In genomic region chr10:26367771-26368170, GRCh38 we compare ENCODE assay signal across 8 cellular contexts.
A peak's percentile ranks its signal among the peaks of the same experiment; 100 is the strongest.
DNase-seq lines count a peak whose midpoint lies in the region; ATAC-seq and TF ChIP-seq lines count a peak whose summit lies in the region.

No MANE protein-coding gene starts in this region.

- no peak overlapping the region for H3K27ac Mint-ChIP-seq in CD4-positive, CD25-positive, alpha-beta regulatory T cell
- H3K27ac Mint-ChIP-seq in activated CD4-positive, alpha-beta memory T cell treated with anti-CD3 and anti-CD28 coated beads, Interleukin-2, amount 10 ng/mL, durations not matched to agents 7 days and 5 days: no peak overlapping the region

- H3K27me3 ChIP-seq in CD4-positive, CD25-positive, alpha-beta regulatory T cell (ENCODE audit: control insufficient read depth, insufficient read depth, low read length): peaks cover 2% of the 10 kb centered on the region
- no peaks in the 10 kb centered on the region for H3K27me3 ChIP-seq in kidney epithelial cell (ENCODE audit: control insufficient read depth, insufficient read depth, low read length)
- H3K27me3 ChIP-seq in osteoblast (ENCODE audit: insufficient read depth, low read length): no peaks in the 10 kb centered on the region

- peaks cover 0 to 11% (median 3%) of the 10 kb centered on the region in 7 donors for H3K9me3 Mint-ChIP-seq in CD4-positive, CD25-positive, alpha-beta regulatory T cell
- no peaks in the 10 kb centered on the region for H3K9me3 Mint-ChIP-seq in activated CD4-positive, alpha-beta memory T cell treated with anti-CD3 and anti-CD28 coated beads, Interleukin-2, amount 10 ng/mL, durations not matched to agents 7 days and 5 days

- ATAC-seq in CD4-positive, CD25-positive, alpha-beta regulatory T cell (ENCODE audit: low read depth in 2 of 2): no peak
- ATAC-seq in GM21390 (IDR thresholded peaks at IDR 0.05; ENCODE audit: unreplicated experiment): no peak

- TF ChIP-seq CTCF in kidney epithelial cell (IDR thresholded peaks at IDR 0.05; ENCODE audit: insufficient read depth, low read length, poor library complexity, severe bottlenecking) (no peak), osteoblast (IDR thresholded peaks at IDR 0.05; ENCODE audit: extremely low read depth, low read depth, low read length) (no peak)

- DNase-seq in CD4-positive, CD25-positive, alpha-beta regulatory T cell: peak in 2 of 3 donors; percentile 11 to 25
- DNase-seq in HT1080 (ENCODE audit: low read depth) (peak; percentile 54), kidney epithelial cell (ENCODE audit: low read depth) (peak; percentile 31), foreskin melanocyte (no peak), osteoblast (ENCODE audit: insufficient read length, low spot score, missing footprints) (no peak), NCI-H524 (lab: John Stamatoyannopoulos, UW) (no peak)
- peak; percentile 31 for DNase-seq in activated CD4-positive, alpha-beta memory T cell treated with anti-CD3 and anti-CD28 coated beads, Interleukin-2, amount 10 ng/mL, durations not matched to agents 7 days and 5 days

- H3K4me2 ChIP-seq in osteoblast (ENCODE audit: insufficient read depth, low read length): no peak overlapping the region

- H3K4me3 ChIP-seq in CD4-positive, CD25-positive, alpha-beta regulatory T cell (ENCODE audit: low read depth, low read length): no peak overlapping the region
- H3K4me3 ChIP-seq in kidney epithelial cell (ENCODE audit: low read depth, low read length): no peak overlapping the region
- H3K4me3 ChIP-seq in osteoblast (ENCODE audit: insufficient read depth, low read length): no peak overlapping the region

- POLR2A ChIA-PET in activated CD4-positive, alpha-beta memory T cell treated with anti-CD3 and anti-CD28 coated beads, Interleukin-2, amount 10 ng/mL, durations not matched to agents 7 days and 5 days (lab: Charles Lee): no interaction called here

- H3K4me1 ChIP-seq in CD4-positive, CD25-positive, alpha-beta regulatory T cell (ENCODE audit: control insufficient read depth, insufficient read depth, low read length, poor library complexity, severe bottlenecking): no peaks in the 10 kb centered on the region
- no peaks in the 10 kb centered on the region for H3K4me1 ChIP-seq in osteoblast (ENCODE audit: insufficient read depth, low read length)

- no peak overlapping the region for H3K4me3 Mint-ChIP-seq in CD4-positive, CD25-positive, alpha-beta regulatory T cell
- no peak overlapping the region for H3K4me3 Mint-ChIP-seq in activated CD4-positive, alpha-beta memory T cell treated with anti-CD3 and anti-CD28 coated beads, Interleukin-2, amount 10 ng/mL, durations not matched to agents 7 days and 5 days

- H3K4me1 Mint-ChIP-seq in CD4-positive, CD25-positive, alpha-beta regulatory T cell: no peaks in the 10 kb centered on the region
- no peaks in the 10 kb centered on the region for H3K4me1 Mint-ChIP-seq in activated CD4-positive, alpha-beta memory T cell treated with anti-CD3 and anti-CD28 coated beads, Interleukin-2, amount 10 ng/mL, durations not matched to agents 7 days and 5 days

- no peaks in the 10 kb centered on the region for H3K36me3 Mint-ChIP-seq in CD4-positive, CD25-positive, alpha-beta regulatory T cell
- H3K36me3 Mint-ChIP-seq in activated CD4-positive, alpha-beta memory T cell treated with anti-CD3 and anti-CD28 coated beads, Interleukin-2, amount 10 ng/mL, durations not matched to agents 7 days and 5 days (ENCODE audit: low read depth): no peaks in the 10 kb centered on the region

- no peaks in the 10 kb centered on the region for H3K79me2 ChIP-seq in osteoblast (ENCODE audit: insufficient read depth, low read length)

- no peak overlapping the region for H3K27ac ChIP-seq in CD4-positive, CD25-positive, alpha-beta regulatory T cell (ENCODE audit: insufficient read depth, low read length, poor library complexity, severe bottlenecking)
- H3K27ac ChIP-seq in osteoblast (ENCODE audit: low read depth, low read length): no peak overlapping the region

- H2AFZ ChIP-seq in osteoblast (ENCODE audit: low read length): no peak overlapping the region

- no peaks in the 10 kb centered on the region for H3K36me3 ChIP-seq in CD4-positive, CD25-positive, alpha-beta regulatory T cell (ENCODE audit: control insufficient read depth, insufficient read depth, low read length)
- H3K36me3 ChIP-seq in kidney epithelial cell (ENCODE audit: control insufficient read depth, insufficient read depth, low read length): no peaks in the 10 kb centered on the region
- no peaks in the 10 kb centered on the region for H3K36me3 ChIP-seq in osteoblast (ENCODE audit: insufficient read depth, low read length)

- H4K20me1 ChIP-seq in osteoblast (ENCODE audit: insufficient read depth, low read length): no peaks in the 10 kb centered on the region

- H3K9me3 ChIP-seq in CD4-positive, CD25-positive, alpha-beta regulatory T cell (ENCODE audit: control insufficient read depth in 2 of 2, low read length in 2 of 2): peaks cover 0 to 2% of the 10 kb centered on the region in 2 experiments
- no peaks in the 10 kb centered on the region for H3K9me3 ChIP-seq in osteoblast (ENCODE audit: low read depth, low read length)

- peaks cover 23% of the 10 kb centered on the region for H3K27me3 Mint-ChIP-seq in CD4-positive, CD25-positive, alpha-beta regulatory T cell
- peaks cover 5% of the 10 kb centered on the region for H3K27me3 Mint-ChIP-seq in activated CD4-positive, alpha-beta memory T cell treated with anti-CD3 and anti-CD28 coated beads, Interleukin-2, amount 10 ng/mL, durations not matched to agents 7 days and 5 days

- CTCF ChIA-PET in activated CD4-positive, alpha-beta memory T cell treated with anti-CD3 and anti-CD28 coated beads, Interleukin-2, amount 10 ng/mL, durations not matched to agents 7 days and 5 days (lab: Charles Lee): interaction anchor here (0.6 kb wide), 1 partner anchor 35 kb away, joined by 5 read pairs; no protein-coding TSS in a partner anchor

Comparison
In these comparisons a context has a peak if more than half of its experiments do, and no peak if none do; other contexts are left out.
1. DNase-seq: peak in CD4-positive, CD25-positive, alpha-beta regulatory T cell (2 of 3), HT1080 (single experiment), activated CD4-positive, alpha-beta memory T cell treated with anti-CD3 and anti-CD28 coated beads, Interleukin-2, amount 10 ng/mL, durations not matched to agents 7 days and 5 days (single experiment) and kidney epithelial cell (single experiment); none in foreskin melanocyte (single experiment), osteoblast (single experiment) and NCI-H524 (0 of 2).